ENCODE assay signal across 8 cellular contexts in the genomic region with DNA sequence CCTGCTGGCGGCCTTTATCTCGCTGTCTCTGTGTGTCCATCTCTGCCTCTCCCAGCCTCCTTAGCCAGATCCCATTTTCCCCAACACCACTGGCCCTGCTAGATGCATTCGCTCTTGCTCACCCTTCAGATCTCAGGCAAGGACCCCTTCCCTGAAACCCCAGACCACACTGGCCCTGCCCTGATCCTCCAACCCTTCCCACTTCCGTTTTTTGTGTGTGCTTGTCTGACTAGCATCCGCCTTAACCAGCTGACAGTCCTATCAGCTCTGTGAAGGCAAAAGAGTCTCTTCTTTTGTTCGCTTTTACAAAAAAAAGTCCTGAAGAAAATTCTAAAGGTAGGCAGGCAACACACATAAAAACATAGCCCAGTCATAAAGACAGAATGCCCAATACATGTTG. TPM values are rescaled to one million over a fixed set of nuclear protein-coding genes. Genes with fewer than 3 reads are reported as not detected.
DNase-seq lines count a peak whose midpoint lies in the region; ATAC-seq and TF ChIP-seq lines count a peak whose summit lies in the region.

No MANE protein-coding gene starts in this region.

- peaks cover 20% of the 10 kb centered on the region for H3K4me1 Mint-ChIP-seq in activated T-helper 17 cell treated with anti-CD3 and anti-CD28 coated beads, Interleukin-2, amount 50 U/mL, for 72 hours

- no peaks in the 10 kb centered on the region for H3K36me3 ChIP-seq in KOPT-K1 (ENCODE audit: insufficient read depth, low read length)
- no peaks in the 10 kb centered on the region for H3K36me3 ChIP-seq in mucosa of rectum (ENCODE audit: control insufficient read depth in 2 of 2, insufficient read depth in 2 of 2, low read length in 2 of 2)

- peaks cover 13 to 25% of the 10 kb centered on the region in 2 donors for H3K4me1 ChIP-seq in mucosa of rectum (ENCODE audit: control insufficient read depth in 2 of 2, insufficient read depth in 2 of 2, low read length in 2 of 2)

- H3K27ac ChIP-seq in C4-2B (peak overlapping the region; percentile 31; the same call in 1 of the 2 replicates), KOPT-K1 (ENCODE audit: low read depth, low read length, poor library complexity, severe bottlenecking) (peak overlapping the region; percentile 47), mucosa of rectum (ENCODE audit: low read depth in 2 of 2, low read length in 2 of 2) (peak overlapping the region; percentile 16 to 63)

- peak overlapping the region; percentile 68 for H3K4me3 Mint-ChIP-seq in activated T-helper 17 cell treated with anti-CD3 and anti-CD28 coated beads, Interleukin-2, amount 50 U/mL, for 72 hours

- no peak overlapping the region for H3K4me3 ChIP-seq in mucosa of rectum (ENCODE audit: low read length in 2 of 2)

- no peaks in the 10 kb centered on the region for H3K9me3 Mint-ChIP-seq in activated T-helper 17 cell treated with anti-CD3 and anti-CD28 coated beads, Interleukin-2, amount 50 U/mL, for 72 hours

- peak overlapping the region in 1 of 2 donors; percentile 47 for H3K9ac ChIP-seq in mucosa of rectum (ENCODE audit: low read depth in 1 of 2, low read length in 2 of 2)

- peak; percentile 22 for ATAC-seq in activated T-helper 17 cell treated with anti-CD3 and anti-CD28 coated beads, Interleukin-2, amount 50 U/mL, for 72 hours (replicated peaks)
- ATAC-seq in HG03025 (IDR thresholded peaks at IDR 0.05; ENCODE audit: low FRiP score, unreplicated experiment) (no peak), HG03354 (IDR thresholded peaks at IDR 0.05; ENCODE audit: poor library complexity, severe bottlenecking, unreplicated experiment) (no peak), GM21381 (IDR thresholded peaks at IDR 0.05; ENCODE audit: unreplicated experiment) (no peak)

- no peak for DNase-seq in AG08396 (ENCODE audit: low spot score)

- peaks cover 5 to 10% of the 10 kb centered on the region in 2 donors for H3K27me3 ChIP-seq in mucosa of rectum (ENCODE audit: control insufficient read depth in 2 of 2, insufficient read depth in 2 of 2, low read length in 2 of 2)

- TF ChIP-seq CTCF in C4-2B (conservative IDR thresholded peaks at IDR 0.05) = no peak

- peak overlapping the region; percentile 79 for H3K27ac Mint-ChIP-seq in activated T-helper 17 cell treated with anti-CD3 and anti-CD28 coated beads, Interleukin-2, amount 50 U/mL, for 72 hours

- H3K9me3 ChIP-seq in KOPT-K1 (ENCODE audit: insufficient read depth, low read length, poor library complexity, severe bottlenecking) (no peaks in the 10 kb centered on the region), mucosa of rectum (ENCODE audit: control insufficient read depth in 2 of 2, low read length in 2 of 2) (no peaks in the 10 kb centered on the region)

- H3K36me3 Mint-ChIP-seq in activated T-helper 17 cell treated with anti-CD3 and anti-CD28 coated beads, Interleukin-2, amount 50 U/mL, for 72 hours (ENCODE audit: low read depth) = no peaks in the 10 kb centered on the region

- H3K27me3 Mint-ChIP-seq in activated T-helper 17 cell treated with anti-CD3 and anti-CD28 coated beads, Interleukin-2, amount 50 U/mL, for 72 hours = no peaks in the 10 kb centered on the region

RNA-seq across cellular contexts. Expression of a gene that starts 28.7 kb away (rescaled TPM):
- 10 to 100 TPM in 1 of 2 donors, under 1 TPM in 1; 0.56 to 10.9 TPM for total RNA-seq in activated T-helper 17 cell treated with anti-CD3 and anti-CD28 coated beads, Interleukin-2, amount 50 U/mL, for 72 hours
